In genomic region chr2:15034860-15035259, GRCh38 we compare ENCODE assay signal across 23 cellular contexts.
"Had no signal": no experiment of that assay in that cellular context is flagged by ENCODE, and none has a peak within 500 bp of the region (broad histone marks: within the 10 kb centered on the region; RNA-seq: fewer than 3 reads in every experiment).

No MANE protein-coding gene starts in this region.

- H3K27ac Mint-ChIP-seq: naive thymus-derived CD4-positive, alpha-beta T cell; nephron; neural progenitor cell; progenitor cell of endocrine pancreas; stimulated activated effector memory CD8-positive, alpha-beta T cell treated with anti-CD3 and anti-CD28 coated beads, Interleukin-12 subunit alpha, Interleukin-12 subunit beta, amount 100 ng/mL, for 72 hours; stimulated activated naive B cell treated with anti-CD40 and anti-IgM and Interleukin-4, amounts not matched to agents 10 μg/mL and 1 μg/mL and 100 μg/mL, for 72 hours; stimulated activated naive CD8-positive, alpha-beta T cell treated with anti-CD3 and anti-CD28 coated beads, Interleukin-15, Interleukin-2, amounts not matched to agents 100 ng/mL and 50 ng/mL, for 24 hours had no signal

- H3K4me3 Mint-ChIP-seq: naive thymus-derived CD4-positive, alpha-beta T cell; nephron; neural progenitor cell; stimulated activated effector memory CD8-positive, alpha-beta T cell treated with anti-CD3 and anti-CD28 coated beads, Interleukin-12 subunit alpha, Interleukin-12 subunit beta, amount 100 ng/mL, for 72 hours; stimulated activated naive B cell treated with anti-CD40 and anti-IgM and Interleukin-4, amounts not matched to agents 10 μg/mL and 1 μg/mL and 100 μg/mL, for 72 hours; stimulated activated naive CD8-positive, alpha-beta T cell treated with anti-CD3 and anti-CD28 coated beads, Interleukin-15, Interleukin-2, amounts not matched to agents 100 ng/mL and 50 ng/mL, for 24 hours had no signal

- H3K9me3 Mint-ChIP-seq: nephron; neural progenitor cell; stimulated activated effector memory CD8-positive, alpha-beta T cell treated with anti-CD3 and anti-CD28 coated beads, Interleukin-12 subunit alpha, Interleukin-12 subunit beta, amount 100 ng/mL, for 72 hours; stimulated activated naive CD8-positive, alpha-beta T cell treated with anti-CD3 and anti-CD28 coated beads, Interleukin-15, Interleukin-2, amounts not matched to agents 100 ng/mL and 50 ng/mL, for 24 hours had no signal

- DNase-seq: naive thymus-derived CD4-positive, alpha-beta T cell; occipital lobe; ovary; posterior cingulate gyrus; psoas muscle; right cardiac atrium; right lobe of liver; sigmoid colon; small intestine; stimulated activated CD4-positive, alpha-beta T cell treated with anti-CD3 and anti-CD28 coated beads, Interleukin-15, amount 100 ng/mL, for 24 hours; stimulated activated CD4-positive, alpha-beta T cell treated with anti-CD3 and anti-CD28 coated beads, Interleukin-2, amount 100 ng/mL, for 24 hours; stimulated activated CD4-positive, alpha-beta T cell treated with anti-CD3 and anti-CD28 coated beads, Interleukin-2, amount 100 ng/mL, for 48 hours; stimulated activated CD4-positive, alpha-beta T cell treated with anti-CD3 and anti-CD28 coated beads, Interleukin-4, amount 100 ng/mL, for 24 hours; stimulated activated naive B cell treated with anti-CD40 and anti-IgM and Interleukin-4, amounts not matched to agents 10 μg/mL and 1 μg/mL and 100 μg/mL, for 72 hours; stimulated activated naive CD4-positive, alpha-beta T cell treated with Interleukin-2 at 50 U/mL for 16 hours; stomach; thyroid gland; upper lobe of left lung had no signal

- ATAC-seq: naive thymus-derived CD4-positive, alpha-beta T cell; psoas muscle; right cardiac atrium; right lobe of liver; stimulated activated effector memory CD8-positive, alpha-beta T cell treated with anti-CD3 and anti-CD28 coated beads, Interleukin-12 subunit alpha, Interleukin-12 subunit beta, amount 100 ng/mL, for 72 hours; stimulated activated naive B cell treated with anti-CD40 and anti-IgM and Interleukin-4, amounts not matched to agents 10 μg/mL and 1 μg/mL and 100 μg/mL, for 72 hours had no signal

- H3K4me1 Mint-ChIP-seq: stimulated activated effector memory CD8-positive, alpha-beta T cell treated with anti-CD3 and anti-CD28 coated beads, Interleukin-12 subunit alpha, Interleukin-12 subunit beta, amount 100 ng/mL, for 72 hours had no signal

- H3K36me3 Mint-ChIP-seq: naive thymus-derived CD4-positive, alpha-beta T cell; neural progenitor cell; stimulated activated effector memory CD8-positive, alpha-beta T cell treated with anti-CD3 and anti-CD28 coated beads, Interleukin-12 subunit alpha, Interleukin-12 subunit beta, amount 100 ng/mL, for 72 hours had no signal
